ENCODE assay signal across 1 cellular context in the genomic region with DNA sequence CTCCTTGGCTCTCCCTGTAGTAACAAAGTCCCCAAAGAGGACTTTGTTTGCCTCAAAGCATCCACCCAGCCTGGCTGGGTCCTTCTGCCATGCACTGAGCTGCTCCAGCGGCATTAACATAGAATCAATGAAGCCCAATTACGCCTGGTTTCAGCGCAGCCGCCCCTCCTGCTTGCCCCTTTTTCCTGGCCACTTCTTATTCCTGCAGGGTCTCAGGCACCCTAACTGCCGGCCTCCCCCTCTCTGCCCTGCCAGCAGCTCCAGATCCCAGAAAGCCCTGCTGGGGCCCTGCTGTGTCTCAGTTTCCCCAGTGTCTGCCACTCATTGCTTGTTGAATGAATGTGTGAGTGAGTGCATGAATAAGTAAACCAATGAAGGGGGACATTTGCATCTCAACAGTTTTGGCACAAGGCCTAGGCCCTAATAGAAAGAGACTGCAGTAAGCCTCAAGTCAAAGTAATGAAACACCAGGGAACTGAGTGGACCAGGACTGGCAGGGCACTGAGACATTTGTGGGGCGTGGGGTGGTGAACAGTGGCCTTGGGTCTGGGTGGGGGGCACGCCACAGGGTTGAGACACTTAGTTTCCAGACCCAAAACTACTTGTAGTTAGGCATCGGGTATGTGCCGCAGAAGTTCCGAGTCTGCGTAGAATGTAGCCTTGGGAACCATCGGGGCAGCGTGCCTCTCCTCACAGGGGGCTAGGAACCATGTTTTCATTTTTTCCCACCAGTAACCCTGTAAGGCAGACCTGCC.
TF ChIP-seq lines count a peak whose summit lies in the region.

No MANE protein-coding gene starts in this region.

TF ChIP-seq in GM23338, 12 proteins besides CTCF, POLR2A, EP300 and RAD21 (continued from another document):
- TF ChIP-seq, protein P1, sequence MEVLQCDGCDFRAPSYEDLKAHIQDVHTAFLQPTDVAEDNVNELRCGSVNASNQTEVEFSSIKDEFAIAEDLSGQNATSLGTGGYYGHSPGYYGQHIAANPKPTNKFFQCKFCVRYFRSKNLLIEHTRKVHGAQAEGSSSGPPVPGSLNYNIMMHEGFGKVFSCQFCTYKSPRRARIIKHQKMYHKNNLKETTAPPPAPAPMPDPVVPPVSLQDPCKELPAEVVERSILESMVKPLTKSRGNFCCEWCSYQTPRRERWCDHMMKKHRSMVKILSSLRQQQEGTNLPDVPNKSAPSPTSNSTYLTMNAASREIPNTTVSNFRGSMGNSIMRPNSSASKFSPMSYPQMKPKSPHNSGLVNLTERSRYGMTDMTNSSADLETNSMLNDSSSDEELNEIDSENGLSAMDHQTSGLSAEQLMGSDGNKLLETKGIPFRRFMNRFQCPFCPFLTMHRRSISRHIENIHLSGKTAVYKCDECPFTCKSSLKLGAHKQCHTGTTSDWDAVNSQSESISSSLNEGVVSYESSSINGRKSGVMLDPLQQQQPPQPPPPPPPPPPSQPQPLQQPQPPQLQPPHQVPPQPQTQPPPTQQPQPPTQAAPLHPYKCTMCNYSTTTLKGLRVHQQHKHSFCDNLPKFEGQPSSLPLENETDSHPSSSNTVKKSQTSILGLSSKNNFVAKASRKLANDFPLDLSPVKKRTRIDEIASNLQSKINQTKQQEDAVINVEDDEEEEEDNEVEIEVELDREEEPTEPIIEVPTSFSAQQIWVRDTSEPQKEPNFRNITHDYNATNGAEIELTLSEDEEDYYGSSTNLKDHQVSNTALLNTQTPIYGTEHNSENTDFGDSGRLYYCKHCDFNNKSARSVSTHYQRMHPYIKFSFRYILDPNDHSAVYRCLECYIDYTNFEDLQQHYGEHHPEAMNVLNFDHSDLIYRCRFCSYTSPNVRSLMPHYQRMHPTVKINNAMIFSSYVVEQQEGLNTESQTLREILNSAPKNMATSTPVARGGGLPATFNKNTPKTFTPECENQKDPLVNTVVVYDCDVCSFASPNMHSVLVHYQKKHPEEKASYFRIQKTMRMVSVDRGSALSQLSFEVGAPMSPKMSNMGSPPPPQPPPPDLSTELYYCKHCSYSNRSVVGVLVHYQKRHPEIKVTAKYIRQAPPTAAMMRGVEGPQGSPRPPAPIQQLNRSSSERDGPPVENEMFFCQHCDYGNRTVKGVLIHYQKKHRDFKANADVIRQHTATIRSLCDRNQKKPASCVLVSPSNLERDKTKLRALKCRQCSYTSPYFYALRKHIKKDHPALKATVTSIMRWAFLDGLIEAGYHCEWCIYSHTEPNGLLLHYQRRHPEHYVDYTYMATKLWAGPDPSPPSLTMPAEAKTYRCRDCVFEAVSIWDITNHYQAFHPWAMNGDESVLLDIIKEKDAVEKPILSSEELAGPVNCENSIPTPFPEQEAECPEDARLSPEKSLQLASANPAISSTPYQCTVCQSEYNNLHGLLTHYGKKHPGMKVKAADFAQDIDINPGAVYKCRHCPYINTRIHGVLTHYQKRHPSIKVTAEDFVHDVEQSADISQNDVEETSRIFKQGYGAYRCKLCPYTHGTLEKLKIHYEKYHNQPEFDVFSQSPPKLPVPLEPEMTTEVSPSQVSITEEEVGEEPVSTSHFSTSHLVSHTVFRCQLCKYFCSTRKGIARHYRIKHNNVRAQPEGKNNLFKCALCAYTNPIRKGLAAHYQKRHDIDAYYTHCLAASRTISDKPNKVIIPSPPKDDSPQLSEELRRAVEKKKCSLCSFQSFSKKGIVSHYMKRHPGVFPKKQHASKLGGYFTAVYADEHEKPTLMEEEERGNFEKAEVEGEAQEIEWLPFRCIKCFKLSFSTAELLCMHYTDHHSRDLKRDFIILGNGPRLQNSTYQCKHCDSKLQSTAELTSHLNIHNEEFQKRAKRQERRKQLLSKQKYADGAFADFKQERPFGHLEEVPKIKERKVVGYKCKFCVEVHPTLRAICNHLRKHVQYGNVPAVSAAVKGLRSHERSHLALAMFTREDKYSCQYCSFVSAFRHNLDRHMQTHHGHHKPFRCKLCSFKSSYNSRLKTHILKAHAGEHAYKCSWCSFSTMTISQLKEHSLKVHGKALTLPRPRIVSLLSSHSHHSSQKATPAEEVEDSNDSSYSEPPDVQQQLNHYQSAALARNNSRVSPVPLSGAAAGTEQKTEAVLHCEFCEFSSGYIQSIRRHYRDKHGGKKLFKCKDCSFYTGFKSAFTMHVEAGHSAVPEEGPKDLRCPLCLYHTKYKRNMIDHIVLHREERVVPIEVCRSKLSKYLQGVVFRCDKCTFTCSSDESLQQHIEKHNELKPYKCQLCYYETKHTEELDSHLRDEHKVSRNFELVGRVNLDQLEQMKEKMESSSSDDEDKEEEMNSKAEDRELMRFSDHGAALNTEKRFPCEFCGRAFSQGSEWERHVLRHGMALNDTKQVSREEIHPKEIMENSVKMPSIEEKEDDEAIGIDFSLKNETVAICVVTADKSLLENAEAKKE (CRISPR knock-in tag; IDR thresholded peaks at IDR 0.05): no peak
- TF ChIP-seq POLR2AphosphoS5 (IDR thresholded peaks at IDR 0.05; ENCODE audit: low read depth) (no peak), CREB1 (CRISPR knock-in tag; IDR thresholded peaks at IDR 0.05; ENCODE audit: low read depth) (no peak)
